ENCODE assay signal across 8 cellular contexts in the genomic region with DNA sequence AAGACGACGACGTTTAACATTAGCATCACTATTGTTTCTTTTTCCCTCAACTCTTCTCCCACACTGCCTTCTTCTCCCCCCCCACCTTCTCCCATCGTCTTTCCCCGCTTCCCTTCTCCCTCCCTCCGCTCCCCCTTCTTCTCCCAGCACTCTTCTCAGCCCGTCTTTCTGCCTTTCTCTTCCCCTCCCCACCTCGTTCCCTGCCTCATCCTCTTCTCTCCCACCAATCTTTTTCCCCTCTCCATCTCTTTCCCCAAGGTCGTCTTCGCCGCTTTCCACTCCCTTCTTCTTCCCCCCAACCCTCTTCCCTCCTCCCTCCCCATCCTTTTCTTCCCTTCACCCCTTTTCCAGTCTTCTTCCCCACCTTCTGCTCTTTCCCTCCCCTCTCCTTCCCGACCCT. TPM values are rescaled to one million over a fixed set of nuclear protein-coding genes. Genes with fewer than 3 reads are reported as not detected.
DNase-seq lines count a peak whose midpoint lies in the region; ATAC-seq, FAIRE-seq and TF ChIP-seq lines count a peak whose summit lies in the region.
"Not testable (repeated sequence)": the region's sequence is repeated elsewhere in the genome, so short reads cannot be mapped to it uniquely, and the experiment has no call there.

No MANE protein-coding gene starts in this region.

- not testable (repeated sequence) for H4K20me1 ChIP-seq in astrocyte (ENCODE audit: insufficient read depth, low read length)

- H3K4me3 Mint-ChIP-seq in astrocyte (ENCODE audit: unreplicated experiment) (peak overlapping the region; percentile 98), memory B cell (peak overlapping the region; percentile 96)

- 9 to 18% methylated on average over 12 of the region's 12 CpGs for WGBS in sigmoid colon, 2 donors

- peak overlapping the region; percentile 50 for H3K4me3 ChIP-seq in AG10803 (ENCODE audit: low read length)
- H3K4me3 ChIP-seq in WERI-Rb-1 (ENCODE audit: low read depth, low read length) = peak overlapping the region; percentile 58
- peak overlapping the region; percentile 1 for H3K4me3 ChIP-seq in astrocyte (ENCODE audit: insufficient read depth, low read depth, low read length)
- H3K4me3 ChIP-seq in fibroblast of mammary gland (ENCODE audit: control insufficient read depth, low read depth, low read length) = peak overlapping the region; percentile 56
- peak overlapping the region; percentile 44 to 54 (median 49) for H3K4me3 ChIP-seq in sigmoid colon

- peak; percentile 42 for FAIRE-seq in GM12892 (lab: Jason Lieb, UNC)
- not testable (repeated sequence) for FAIRE-seq in astrocyte (lab: Jason Lieb, UNC)

- H3K27ac ChIP-seq in WERI-Rb-1; astrocyte (ENCODE audit: low read depth, low read length): not testable (repeated sequence)
- H3K27ac ChIP-seq in sigmoid colon = peak overlapping the region; percentile 76 to 88 (median 82)

- not testable (repeated sequence) for ATAC-seq in memory B cell (ENCODE audit: low read depth)

- TF ChIP-seq POLR2A in GM12892 (IDR thresholded peaks at IDR 0.05; ENCODE audit: low read depth, low read length); sigmoid colon (IDR thresholded peaks at IDR 0.05): not testable (repeated sequence)

- not testable (repeated sequence) for H3K36me3 Mint-ChIP-seq in astrocyte (ENCODE audit: low read depth, unreplicated experiment); memory B cell

- intact Hi-C loops in sigmoid colon (cut with DNase I) = not testable (repeated sequence)

- H3K27me3 ChIP-seq in WERI-Rb-1 (ENCODE audit: insufficient read depth, low read depth, severe bottlenecking); astrocyte (ENCODE audit: insufficient read depth, low read length); sigmoid colon: not testable (repeated sequence)

- not testable (repeated sequence) for H3K36me3 ChIP-seq in WERI-Rb-1; astrocyte (ENCODE audit: insufficient read depth, low read length); sigmoid colon

- H3K9ac ChIP-seq in astrocyte (ENCODE audit: low read length) = peak overlapping the region; percentile 89

- not testable (repeated sequence) for TF ChIP-seq CTCF in AG10803 (conservative IDR thresholded peaks at IDR 0.05; ENCODE audit: low read length); WERI-Rb-1 (IDR thresholded peaks at IDR 0.05; ENCODE audit: low read depth, low read length); astrocyte (IDR thresholded peaks at IDR 0.05; ENCODE audit: insufficient read depth, low read depth, low read length); fibroblast of mammary gland (conservative IDR thresholded peaks at IDR 0.05; ENCODE audit: control insufficient read depth, insufficient read depth, low read depth, low read length); sigmoid colon (IDR thresholded peaks at IDR 0.05)

- not testable (repeated sequence) for H3K9me3 Mint-ChIP-seq in astrocyte (ENCODE audit: unreplicated experiment); memory B cell

- TF ChIP-seq EP300 in sigmoid colon (IDR thresholded peaks at IDR 0.05) = not testable (repeated sequence)

- H3K27me3 Mint-ChIP-seq in astrocyte (ENCODE audit: low read depth, unreplicated experiment); memory B cell: not testable (repeated sequence)

- not testable (repeated sequence) for H3K9me3 ChIP-seq in WERI-Rb-1 (ENCODE audit: severe bottlenecking); astrocyte (ENCODE audit: insufficient read depth, low read depth, low read length); sigmoid colon

- not testable (repeated sequence) for H3K4me1 Mint-ChIP-seq in astrocyte (ENCODE audit: low read depth, unreplicated experiment)
- peaks cover 15% of the 10 kb centered on the region for H3K4me1 Mint-ChIP-seq in memory B cell

- H3K4me1 ChIP-seq in astrocyte (ENCODE audit: insufficient read depth, low read length); sigmoid colon: not testable (repeated sequence)

- not testable (repeated sequence) for H2AFZ ChIP-seq in astrocyte (ENCODE audit: low read depth, low read length)

- DNase-seq in AG10803 (ENCODE audit: low read depth); GM12892 (ENCODE audit: insufficient read length); astrocyte (ENCODE audit: low read depth); memory B cell (ENCODE audit: low spot score in 2 of 2); sigmoid colon: not testable (repeated sequence)
- DNase-seq in NCI-H146 (lab: John Stamatoyannopoulos, UW) (peak; percentile 40), WERI-Rb-1 (peak; percentile 30), fibroblast of mammary gland (ENCODE audit: low read depth) (peak; percentile 16)

- H3K27ac Mint-ChIP-seq in astrocyte (ENCODE audit: unreplicated experiment) = peak overlapping the region; percentile 66
- H3K27ac Mint-ChIP-seq in memory B cell = peak overlapping the region; percentile 56

- not testable (repeated sequence) for H3K79me2 ChIP-seq in astrocyte (ENCODE audit: insufficient read depth, low read length)

- H3K4me2 ChIP-seq in astrocyte (ENCODE audit: low read length) = peak overlapping the region; percentile 97

RNA-seq across cellular contexts. Expression of a gene that starts 33.2 kb away (rescaled TPM):
- not detected for polyA plus RNA-seq in GM12892 (2012; ENCODE audit: missing spikeins)
- total RNA-seq in astrocyte (not detected in 2 replicates), sigmoid colon (not detected)
- under 1 TPM in 2 of 3 donors, not detected in 1; 0.28 to 0.60 TPM for polyA plus RNA-seq in sigmoid colon

RNA-seq across cellular contexts. Expression of a gene that starts 47.4 kb away (rescaled TPM):
- polyA plus RNA-seq in GM12892 (2012; ENCODE audit: missing spikeins) = 24.3 TPM
- total RNA-seq in astrocyte (5.1 and 6.4 TPM in 2 replicates), sigmoid colon (10 to 100 TPM; 21.9 to 34.2 (median 26.9) TPM)
- polyA plus RNA-seq in sigmoid colon = 10 to 100 TPM; 16.2 to 34.8 (median 24.7) TPM

Comparison
In these comparisons a context has a peak if more than half of its experiments do, and no peak if none do; other contexts are left out.
1. H3K4me3 ChIP-seq: peak in every context shown above with its lines; median percentile 58 in WERI-Rb-1; 56 in fibroblast of mammary gland; 50 in AG10803; 49 in sigmoid colon; 1 in astrocyte.